Comparison of ENCODE assay signal across 16 cellular contexts in the genomic region with DNA sequence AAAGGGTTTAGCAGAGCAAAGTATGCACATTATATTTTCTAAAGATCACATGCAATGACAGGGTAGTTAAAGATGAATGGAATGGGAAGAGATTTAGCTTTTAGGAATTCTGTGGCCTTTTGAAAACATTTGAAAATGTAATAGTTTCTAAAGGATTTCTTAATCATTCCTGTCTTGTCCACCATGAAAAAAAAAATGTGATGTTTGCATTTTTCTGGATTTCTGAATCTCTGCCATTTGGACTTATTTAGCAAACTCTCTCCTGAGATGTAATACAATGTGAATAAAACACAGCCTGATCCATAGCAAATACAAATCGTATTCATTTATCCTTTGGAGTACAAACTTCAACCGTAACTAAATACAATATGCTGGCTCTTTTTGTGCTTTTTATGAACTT.
"Had no signal": no experiment of that assay in that cellular context is flagged by ENCODE, and none has a peak within 500 bp of the region (broad histone marks: within the 10 kb centered on the region; RNA-seq: fewer than 3 reads in every experiment).

No MANE protein-coding gene starts in this region.

- H3K4me1 Mint-ChIP-seq: naive thymus-derived CD8-positive, alpha-beta T cell; neural crest cell had no signal

- H3K27ac ChIP-seq: gastrocnemius medialis, skin epidermis, suprapubic skin, thyroid gland had no signal

- H3K27ac Mint-ChIP-seq: naive thymus-derived CD8-positive, alpha-beta T cell; type B pancreatic cell had no signal

- H3K4me1 ChIP-seq: gastrocnemius medialis, suprapubic skin, thyroid gland had no signal

- H3K36me3 ChIP-seq: gastrocnemius medialis, suprapubic skin, thyroid gland had no signal

- H3K27me3 Mint-ChIP-seq: type B pancreatic cell had no signal

- H3K27me3 ChIP-seq: suprapubic skin, thyroid gland had no signal

- H3K36me3 Mint-ChIP-seq: naive thymus-derived CD8-positive, alpha-beta T cell; type B pancreatic cell had no signal

- DNase-seq: effector memory CD4-positive, alpha-beta T cell; erythroblast; gastrocnemius medialis; islet precursor cell; mammary epithelial cell; mucosa of descending colon; naive thymus-derived CD8-positive, alpha-beta T cell; posterior cingulate gyrus; stimulated activated naive CD4-positive, alpha-beta T cell treated with Interleukin-2 at 50 U/mL for 16 hours; thyroid gland had no signal

- H3K9me3 ChIP-seq: gastrocnemius medialis, mucosa of descending colon, suprapubic skin, thyroid gland had no signal

- ATAC-seq: gastrocnemius medialis; left lobe of liver; mucosa of descending colon; naive thymus-derived CD8-positive, alpha-beta T cell; sciatic nerve had no signal

- H3K4me3 ChIP-seq: gastrocnemius medialis, mucosa of descending colon, skin epidermis, suprapubic skin, thyroid gland had no signal

- H3K4me3 Mint-ChIP-seq: naive thymus-derived CD8-positive, alpha-beta T cell; neural crest cell; type B pancreatic cell had no signal
